ENCODE assay signal across 23 cellular contexts in genomic region chr1:12407962-12408288, GRCh38.
DNase-seq lines count a peak whose midpoint lies in the region; ATAC-seq, FAIRE-seq and TF ChIP-seq lines count a peak whose summit lies in the region.
"Had no signal": no experiment of that assay in that cellular context is flagged by ENCODE, and none has a peak within 500 bp of the region (broad histone marks: within the 10 kb centered on the region; RNA-seq: fewer than 3 reads in every experiment).

No MANE protein-coding gene starts in this region.

- H3K36me3 ChIP-seq in pancreas (no peaks in the 10 kb centered on the region), tibial nerve (peaks cover 0 to 17% (median 4%) of the 10 kb centered on the region in 3 donors)
- H3K36me3 ChIP-seq: BE2C had no signal

- H3K27me3 ChIP-seq in pancreas (no peaks in the 10 kb centered on the region), tibial nerve (no peaks in the 10 kb centered on the region)
- H3K27me3 ChIP-seq: BE2C, neural progenitor cell had no signal

- H3K4me1 Mint-ChIP-seq in activated naive CD8-positive, alpha-beta T cell treated with anti-CD3 and anti-CD28 coated beads for 36 hours = peaks cover 39% of the 10 kb centered on the region
- H3K4me1 Mint-ChIP-seq: memory B cell had no signal

- H3K4me1 ChIP-seq in pancreas (peaks cover 23 to 47% (median 29%) of the 10 kb centered on the region in 3 donors), tibial nerve (peaks cover 9 to 61% (median 43%) of the 10 kb centered on the region in 4 donors)
- H3K4me1 ChIP-seq: BE2C had no signal

- peaks cover 59% of the 10 kb centered on the region for H3K36me3 Mint-ChIP-seq in activated naive CD8-positive, alpha-beta T cell treated with anti-CD3 and anti-CD28 coated beads for 36 hours

- H3K9me3 ChIP-seq in pancreas (no peaks in the 10 kb centered on the region), tibial nerve (no peaks in the 10 kb centered on the region)
- H3K9me3 ChIP-seq: BE2C had no signal

- peaks cover 8% of the 10 kb centered on the region for H3K9me3 Mint-ChIP-seq in activated naive CD8-positive, alpha-beta T cell treated with anti-CD3 and anti-CD28 coated beads for 36 hours

- DNase-seq in activated naive CD8-positive, alpha-beta T cell treated with anti-CD3 and anti-CD28 coated beads for 36 hours = no peak
- DNase-seq in pancreas (no peak), tibial nerve (ENCODE audit: low spot score in 2 of 2) (no peak)
- DNase-seq: amygdala; BE2C; DMS 273 treated with DMSO at 0.1 percent for 48 hours; GF-D8; NCI-H187 treated with DMSO at 0.1 percent for 48 hours; NCI-H446 treated with DMSO at 0.1 percent for 48 hours; stimulated activated CD4-positive, alpha-beta T cell treated with anti-CD3 and anti-CD28 coated beads, Interleukin-15, amount 100 ng/mL, for 24 hours; substantia nigra had no signal

- no peak for TF ChIP-seq POLR2A in tibial nerve (IDR thresholded peaks at IDR 0.05)

- H3K27me3 Mint-ChIP-seq in activated naive CD8-positive, alpha-beta T cell treated with anti-CD3 and anti-CD28 coated beads for 36 hours = no peaks in the 10 kb centered on the region
- H3K27me3 Mint-ChIP-seq: dendritic cell treated with granulocyte-macrophage colony-stimulating factor and Interleukin-4, amounts not matched to agents 40 ng/mL and 50 ng/mL, for 4 days; IgD-negative memory B cell; memory B cell; T-cell had no signal

- TF ChIP-seq EP300 in tibial nerve (IDR thresholded peaks at IDR 0.05) = no peak

- no peak overlapping the region for H3K4me3 Mint-ChIP-seq in activated naive CD8-positive, alpha-beta T cell treated with anti-CD3 and anti-CD28 coated beads for 36 hours
- H3K4me3 Mint-ChIP-seq: dendritic cell treated with granulocyte-macrophage colony-stimulating factor and Interleukin-4, amounts not matched to agents 40 ng/mL and 50 ng/mL, for 4 days; IgD-negative memory B cell; memory B cell; neural progenitor cell; T-cell had no signal

- no peak for FAIRE-seq in pancreas (lab: Jason Lieb, UNC)
- FAIRE-seq: GM12891 had no signal

- no peak for TF ChIP-seq CTCF in pancreas (IDR thresholded peaks at IDR 0.05)
- no peak for TF ChIP-seq CTCF in tibial nerve (IDR thresholded peaks at IDR 0.05)

- 34 to 36% methylated on average over 4 of the region's 4 CpGs for WGBS in pancreas, 2 donors
- WGBS in tibial nerve, 2 donors = 52 to 63% methylated on average over 4 of the region's 4 CpGs

- H3K27ac ChIP-seq in cingulate gyrus (ENCODE audit: low read depth, low read length) (peak overlapping the region; percentile 52), pancreas (peak overlapping the region in 2 of 4 donors; percentile 30 to 64), tibial nerve (peak overlapping the region; percentile 11 to 91 (median 51))
- H3K27ac ChIP-seq: epithelial cell of prostate, neural progenitor cell had no signal

- H3K27ac Mint-ChIP-seq in activated naive CD8-positive, alpha-beta T cell treated with anti-CD3 and anti-CD28 coated beads for 36 hours = peak overlapping the region; percentile 65
- H3K27ac Mint-ChIP-seq: activated T-helper 2 cell treated with anti-CD3 and anti-CD28 coated beads, Interferon-gamma antibody, Interleukin-2, Interleukin-4, amounts not matched to agents 10 μg/mL and 5 μg/mL and 100 μg/mL, durations not matched to agents 14 hours and 24 hours and 36 hours; dendritic cell treated with granulocyte-macrophage colony-stimulating factor and Interleukin-4, amounts not matched to agents 40 ng/mL and 50 ng/mL, for 4 days; IgD-negative memory B cell; memory B cell; neural progenitor cell had no signal

- no peak overlapping the region for H3K4me3 ChIP-seq in pancreas
- H3K4me3 ChIP-seq in tibial nerve = no peak overlapping the region
- H3K4me3 ChIP-seq: neural progenitor cell had no signal

- ATAC-seq in pancreas (peak; percentile 14 to 37 (median 29)), HG02588 (IDR thresholded peaks at IDR 0.05; ENCODE audit: unreplicated experiment) (no peak), HG02973 (IDR thresholded peaks at IDR 0.05; ENCODE audit: unreplicated experiment) (no peak), HG02981 (IDR thresholded peaks at IDR 0.05; ENCODE audit: unreplicated experiment) (no peak)

- intact Hi-C loops in pancreas (cut with DNase I) = loop anchor here in 1 of 3 donors (10.0 kb wide), 1 partner anchor 207 kb away; the partner anchor contains the start of gene DHRS3

Comparison
In these comparisons a context has a peak if more than half of its experiments do, and no peak if none do; other contexts are left out.
1. ATAC-seq: peak in pancreas (4 of 4); none in HG02588 (single experiment), HG02973 (single experiment) and HG02981 (single experiment).